1 cellular context compared by ENCODE assay signal in genomic region chr13:49936085-49936942, GRCh38.
TF ChIP-seq lines count a peak whose summit lies in the region.

TSS of gene SPRYD7 (minus strand) at chr13:49936340. CDS start at chr13:49936235, 105 bp downstream.

TF ChIP-seq in HepG2, 621 proteins besides CTCF, POLR2A, EP300 and RAD21 (continued from another document and continues in another):
- TF ChIP-seq ZBTB34 (CRISPR knock-in tag; IDR thresholded peaks at IDR 0.05) (0 out of 2 replicates have a peak, but pooled peaks have one; percentile 60), STAG1 (CRISPR knock-in tag; IDR thresholded peaks at IDR 0.05) (peak; percentile 77), JUN (CRISPR knock-in tag; IDR thresholded peaks at IDR 0.05) (no peak), ZMYM3 (CRISPR knock-in tag; IDR thresholded peaks at IDR 0.05) (peak; percentile 77; the same call in 1 of the 2 replicates), ZNF577 (CRISPR knock-in tag; IDR thresholded peaks at IDR 0.05; ENCODE audit: borderline replicate concordance, low read depth) (no peak), KDM6A (CRISPR knock-in tag; IDR thresholded peaks at IDR 0.05; ENCODE audit: low read depth) (no peak), NFE2L1 (CRISPR knock-in tag; IDR thresholded peaks at IDR 0.05; ENCODE audit: borderline replicate concordance) (no peak), NFKBIZ (CRISPR knock-in tag; IDR thresholded peaks at IDR 0.05) (0 out of 2 replicates have a peak, but pooled peaks have one; percentile 42), RARG (CRISPR knock-in tag; IDR thresholded peaks at IDR 0.05; ENCODE audit: low read depth) (no peak), CEBPB (IDR thresholded peaks at IDR 0.05; ENCODE audit: borderline replicate concordance, low read depth, low read length) (no peak), ZNF34 (CRISPR knock-in tag; IDR thresholded peaks at IDR 0.05; ENCODE audit: borderline replicate concordance) (no peak; the same call in 1 of the 2 replicates), ZNF329 (CRISPR knock-in tag; IDR thresholded peaks at IDR 0.05; ENCODE audit: low read depth) (0 out of 2 replicates have a peak, but pooled peaks have one; percentile 63), SRSF1 (optimal IDR thresholded peaks at IDR 0.05; ENCODE audit: low read depth, low read length) (peak; percentile 89), SIX1 (CRISPR knock-in tag; IDR thresholded peaks at IDR 0.05; ENCODE audit: borderline replicate concordance) (0 out of 2 replicates have a peak, but pooled peaks have one; percentile 32), HNRNPK (IDR thresholded peaks at IDR 0.05; ENCODE audit: low read depth, low read length, poor library complexity, severe bottlenecking) (no peak), PRPF4 (IDR thresholded peaks at IDR 0.05; ENCODE audit: low read depth, low read length, poor library complexity, severe bottlenecking) (no peak), GRHL1 (CRISPR knock-in tag; conservative IDR thresholded peaks at IDR 0.05) (no peak), KAT7 (CRISPR knock-in tag; IDR thresholded peaks at IDR 0.05; ENCODE audit: borderline replicate concordance) (peak; percentile 91), XRCC5 (optimal IDR thresholded peaks at IDR 0.05; ENCODE audit: low read length) (peak; percentile 95), ZFP91 (CRISPR knock-in tag; IDR thresholded peaks at IDR 0.05; ENCODE audit: borderline replicate concordance) (peak; percentile 94), RAD51 (IDR thresholded peaks at IDR 0.05; ENCODE audit: borderline replicate concordance) (no peak), ZNF225 (CRISPR knock-in tag; IDR thresholded peaks at IDR 0.05) (no peak), ARID3A (IDR thresholded peaks at IDR 0.05; ENCODE audit: low read depth, low read length) (0 out of 2 replicates have a peak, but pooled peaks have one; percentile 22), TBP (CRISPR knock-in tag; IDR thresholded peaks at IDR 0.05) (no peak; the same call in 1 of the 2 replicates), HMG20B (CRISPR knock-in tag; conservative IDR thresholded peaks at IDR 0.05) (no peak), ZBTB42 (CRISPR knock-in tag; IDR thresholded peaks at IDR 0.05) (0 out of 2 replicates have a peak, but pooled peaks have one; percentile 37), PITX1 (CRISPR knock-in tag; IDR thresholded peaks at IDR 0.05) (peak; percentile 69), ZNF788 (CRISPR knock-in tag; IDR thresholded peaks at IDR 0.05; ENCODE audit: borderline replicate concordance) (peak; percentile 91), ZNF672 (CRISPR knock-in tag; IDR thresholded peaks at IDR 0.05) (no peak), ZFX (CRISPR knock-in tag; IDR thresholded peaks at IDR 0.05; ENCODE audit: low read depth) (peak; percentile 91), ZNF841 (CRISPR knock-in tag; IDR thresholded peaks at IDR 0.05; ENCODE audit: borderline replicate concordance) (no peak), THAP11 (CRISPR knock-in tag; IDR thresholded peaks at IDR 0.05) (peak; percentile 85), ZFP36L1 (CRISPR knock-in tag; IDR thresholded peaks at IDR 0.05) (peak; percentile 76; the same call in 1 of the 2 replicates), MATR3 (CRISPR knock-in tag; IDR thresholded peaks at IDR 0.05) (no peak), ZNF781 (CRISPR knock-in tag; IDR thresholded peaks at IDR 0.05; ENCODE audit: borderline replicate concordance, not compliant biosample characterization) (peak; percentile 23), PLRG1 (conservative IDR thresholded peaks at IDR 0.05) (no peak), DPF2 (CRISPR knock-in tag; IDR thresholded peaks at IDR 0.05; ENCODE audit: borderline replicate concordance, low read depth) (no peak), ZNF720 (CRISPR knock-in tag; IDR thresholded peaks at IDR 0.05) (no peak), ZNF564 (CRISPR knock-in tag; IDR thresholded peaks at IDR 0.05) (0 out of 2 replicates have a peak, but pooled peaks have one; percentile 45), ZSCAN25 (CRISPR knock-in tag; IDR thresholded peaks at IDR 0.05) (no peak; the same call in 1 of the 2 replicates), ERF (CRISPR knock-in tag; IDR thresholded peaks at IDR 0.05) (peak; percentile 85), ARID5B (CRISPR knock-in tag; IDR thresholded peaks at IDR 0.05) (peak; percentile 83), IRF9 (CRISPR knock-in tag; IDR thresholded peaks at IDR 0.05; ENCODE audit: borderline replicate concordance) (peak; percentile 71; the same call in 1 of the 2 replicates), ZNF264 (CRISPR knock-in tag; IDR thresholded peaks at IDR 0.05) (0 out of 2 replicates have a peak, but pooled peaks have one; percentile 59), FOXP4 (CRISPR knock-in tag; IDR thresholded peaks at IDR 0.05) (peak; percentile 56; the same call in 1 of the 2 replicates), RORA (CRISPR knock-in tag; IDR thresholded peaks at IDR 0.05) (no peak), ZFP41 (CRISPR knock-in tag; IDR thresholded peaks at IDR 0.05; ENCODE audit: borderline replicate concordance) (peak; percentile 59; the same call in 1 of the 2 replicates), FLYWCH1 (CRISPR knock-in tag; IDR thresholded peaks at IDR 0.05) (no peak), ZNF639 (CRISPR knock-in tag; conservative IDR thresholded peaks at IDR 0.05) (peak; percentile 57), ZKSCAN1 (IDR thresholded peaks at IDR 0.05; ENCODE audit: low read length) (no peak), ZNF550 (CRISPR knock-in tag; IDR thresholded peaks at IDR 0.05; ENCODE audit: borderline replicate concordance) (no peak), NR0B2 (CRISPR knock-in tag; IDR thresholded peaks at IDR 0.05) (peak; percentile 84), MAFF (IDR thresholded peaks at IDR 0.05; ENCODE audit: low read depth, low read length) (no peak), ZNF205 (CRISPR knock-in tag; IDR thresholded peaks at IDR 0.05) (peak; percentile 85), ZNF839 (CRISPR knock-in tag; IDR thresholded peaks at IDR 0.05; ENCODE audit: borderline replicate concordance) (no peak), RFX3 (CRISPR knock-in tag; IDR thresholded peaks at IDR 0.05) (no peak)
